In genomic region chr11:2401436-2401984, GRCh38 we compare ENCODE assay signal across 9 cellular contexts. TPM values are rescaled to one million over a fixed set of nuclear protein-coding genes. Genes with fewer than 3 reads are reported as not detected.
DNase-seq lines count a peak whose midpoint lies in the region; ATAC-seq, FAIRE-seq and TF ChIP-seq lines count a peak whose summit lies in the region.
"Had no signal": no experiment of that assay in that cellular context is flagged by ENCODE, and none has a peak within 500 bp of the region (broad histone marks: within the 10 kb centered on the region; RNA-seq: fewer than 3 reads in every experiment).

No MANE protein-coding gene starts in this region.

- no peak for DNase-seq in GM12865 (ENCODE audit: low read depth)
- no peak for DNase-seq in RWPE2 (ENCODE audit: low spot score)
- no peak for DNase-seq in esophagus muscularis mucosa (ENCODE audit: extremely low spot score)
- no peak for DNase-seq in psoas muscle
- no peak for DNase-seq in GM12891 (ENCODE audit: insufficient read length, low spot score)
- DNase-seq in DMS114 treated with DMSO at 0.1 percent for 48 hours (lab: John Stamatoyannopoulos, UW; ENCODE audit: unreplicated experiment) = no peak
- DNase-seq in SHP77 (lab: John Stamatoyannopoulos, UW) = no peak

- H3K4me1 ChIP-seq in RWPE2 (ENCODE audit: insufficient read depth, poor library complexity, severe bottlenecking) (peaks cover 4% of the 10 kb centered on the region), esophagus muscularis mucosa (peaks cover 25 to 39% (median 31%) of the 10 kb centered on the region in 4 donors), psoas muscle (peaks cover 25% of the 10 kb centered on the region)

- H3K9me3 ChIP-seq in RWPE2 (ENCODE audit: severe bottlenecking) (no peaks in the 10 kb centered on the region), esophagus muscularis mucosa (no peaks in the 10 kb centered on the region), psoas muscle (no peaks in the 10 kb centered on the region)

- H3K27ac ChIP-seq in RWPE2 (ENCODE audit: poor library complexity, severe bottlenecking) (peak overlapping the region; percentile 68), esophagus muscularis mucosa (replicated peaks in 1 of 4) (peak overlapping the region; percentile 91 to 94 (median 93)), psoas muscle (peak overlapping the region; percentile 98)

- H3K36me3 ChIP-seq in RWPE2 (ENCODE audit: low read depth) (peaks cover 24% of the 10 kb centered on the region), esophagus muscularis mucosa (peaks cover 24 to 53% (median 47%) of the 10 kb centered on the region in 4 donors), psoas muscle (ENCODE audit: insufficient read depth in 1 of 2, low read depth in 1 of 2) (peaks cover 0 to 36% of the 10 kb centered on the region in 2 donors)

- no peak for FAIRE-seq in GM12891 (lab: Jason Lieb, UNC)
- FAIRE-seq: endometrium had no signal

- ATAC-seq in RWPE2 (ENCODE audit: low read depth) = no peak
- no peak for ATAC-seq in psoas muscle
- ATAC-seq in GM21360 (IDR thresholded peaks at IDR 0.05; ENCODE audit: unreplicated experiment) = no peak

- TF ChIP-seq EP300 in esophagus muscularis mucosa (IDR thresholded peaks at IDR 0.05) = no peak

- no peaks in the 10 kb centered on the region for H3K27me3 ChIP-seq in RWPE2 (ENCODE audit: insufficient read depth, poor library complexity, severe bottlenecking)
- no peaks in the 10 kb centered on the region for H3K27me3 ChIP-seq in esophagus muscularis mucosa
- no peaks in the 10 kb centered on the region for H3K27me3 ChIP-seq in psoas muscle (ENCODE audit: insufficient read depth in 3 of 3, low read length in 2 of 3)

- no peak for TF ChIP-seq POLR2A in esophagus muscularis mucosa (IDR thresholded peaks at IDR 0.05; ENCODE audit: low read depth)
- no peak for TF ChIP-seq POLR2A in GM12891 (IDR thresholded peaks at IDR 0.05; ENCODE audit: low read depth, low read length)

- intact Hi-C loops in esophagus muscularis mucosa (cut with DNase I) (no loop called here), psoas muscle (cut with DNase I) (no loop called here)

- 40% methylated on average over 12 of the region's 12 CpGs for WGBS in esophagus muscularis mucosa
- 36 to 41% (median 39%) methylated on average over 12 of the region's 12 CpGs for WGBS in psoas muscle, 3 donors

- TF ChIP-seq CTCF in GM12865 (IDR thresholded peaks at IDR 0.05; ENCODE audit: insufficient read depth, low read depth, low read length, missing control alignments) = peak; percentile 23
- TF ChIP-seq CTCF in RWPE2 (IDR thresholded peaks at IDR 0.05; ENCODE audit: poor library complexity, severe bottlenecking) = no peak
- TF ChIP-seq CTCF in esophagus muscularis mucosa (IDR thresholded peaks at IDR 0.05) = no peak
- no peak for TF ChIP-seq CTCF in psoas muscle (IDR thresholded peaks at IDR 0.05)

- H3K4me3 ChIP-seq in GM12865 (ENCODE audit: low read depth, low read length) (peak overlapping the region; percentile 60), RWPE2 (ENCODE audit: severe bottlenecking) (peak overlapping the region; percentile 80), esophagus muscularis mucosa (peak overlapping the region; percentile 72 to 86 (median 86)), psoas muscle (peak overlapping the region; percentile 86)

TF ChIP-seq in GM12891, 5 proteins besides CTCF, POLR2A, EP300 and RAD21:
- TF ChIP-seq POU2F2 (IDR thresholded peaks at IDR 0.05; ENCODE audit: low read depth, low read length) (no peak), PAX5 (IDR thresholded peaks at IDR 0.05; ENCODE audit: insufficient read depth, low read length, severe bottlenecking) (no peak), SPI1 (IDR thresholded peaks at IDR 0.05; ENCODE audit: low read depth, low read length) (no peak), TAF1 (IDR thresholded peaks at IDR 0.05; ENCODE audit: low read depth, low read length) (no peak), POLR2AphosphoS5 (IDR thresholded peaks at IDR 0.05; ENCODE audit: low read depth, low read length) (no peak)

RNA-seq across cellular contexts. Expression of gene TSSC4, which starts 1.0 kb away (rescaled TPM):
- 10 to 100 TPM; 46.9 to 76.9 (median 70.6) TPM for total RNA-seq in esophagus muscularis mucosa
- total RNA-seq in psoas muscle = 10 to 100 TPM; 43.4 to 65.5 (median 51.7) TPM
- polyA plus RNA-seq in psoas muscle = 100 to 1,000 TPM in 2 of 3 donors, 10 to 100 TPM in 1; 76.6 to 114 (median 107) TPM
- 28.8 TPM for polyA plus RNA-seq in GM12891 (2012; ENCODE audit: low read depth, missing spikeins)

RNA-seq across cellular contexts. Expression of gene CD81, which starts 24.4 kb away (rescaled TPM):
- total RNA-seq in esophagus muscularis mucosa (100 to 1,000 TPM; 498 to 652 (median 582) TPM), psoas muscle (100 to 1,000 TPM in 3 of 4 donors, 10 to 100 TPM in 1; 88.7 to 136 (median 117) TPM)
- 100 to 1,000 TPM in 1 of 3 donors, 10 to 100 TPM in 2; 75.9 to 155 (median 90.1) TPM for polyA plus RNA-seq in psoas muscle
- polyA plus RNA-seq in GM12891 (2012; ENCODE audit: low read depth, missing spikeins) = 144 TPM

RNA-seq across cellular contexts. Expression of gene TRPM5, which starts 42.8 kb away (rescaled TPM):
- total RNA-seq in esophagus muscularis mucosa (not detected), psoas muscle (not detected)
- not detected for polyA plus RNA-seq in psoas muscle
- polyA plus RNA-seq in GM12891 (2012; ENCODE audit: low read depth, missing spikeins) = not detected

RNA-seq across cellular contexts. Expression of gene KCNQ1, which starts 43.3 kb away (rescaled TPM):
- total RNA-seq in esophagus muscularis mucosa = 1 to 10 TPM; 2.1 to 5.9 (median 4.3) TPM
- total RNA-seq in psoas muscle = 1 to 10 TPM; 1.1 to 3.1 (median 1.8) TPM
- under 1 TPM; 0.48 to 0.98 (median 0.52) TPM for polyA plus RNA-seq in psoas muscle
- polyA plus RNA-seq in GM12891 (2012; ENCODE audit: low read depth, missing spikeins) = 0.46 TPM
